In genomic region chr5:181231444-181231843, GRCh38 we compare ENCODE assay signal across 14 cellular contexts.
"Had no signal": no experiment of that assay in that cellular context is flagged by ENCODE, and none has a peak within 500 bp of the region (broad histone marks: within the 10 kb centered on the region; RNA-seq: fewer than 3 reads in every experiment).

No MANE protein-coding gene starts in this region.

- H3K36me3 ChIP-seq: ovary had no signal

- DNase-seq: activated CD4-positive, alpha-beta T cell treated with anti-CD3 and anti-CD28 coated beads, Interleukin-2, amount 50 U/mL, for 4 hours; effector CD8-positive, alpha-beta T cell; gastrocnemius medialis; heart right ventricle; islet precursor cell; nephron progenitor cell; ovary; stimulated activated CD4-positive, alpha-beta T cell treated with anti-CD3 and anti-CD28 coated beads, Interleukin-4, amount 100 ng/mL, for 1 hour; stimulated activated CD8-positive, alpha-beta memory T cell treated with anti-CD3 and anti-CD28 coated beads, Interleukin-4, amount 100 ng/mL, for 48 hours; stimulated activated naive CD8-positive, alpha-beta T cell treated with anti-CD3 and anti-CD28 coated beads, Interleukin-15, amount 100 ng/mL, for 72 hours; testis had no signal

- H3K4me1 Mint-ChIP-seq: nephron progenitor cell had no signal

- H3K4me3 Mint-ChIP-seq: nephron progenitor cell; stimulated activated naive CD8-positive, alpha-beta T cell treated with anti-CD3 and anti-CD28 coated beads, Interleukin-15, amount 100 ng/mL, for 72 hours had no signal

- H3K27ac ChIP-seq: epithelial cell of prostate, gastrocnemius medialis, heart right ventricle, left lung, ovary, testis had no signal

- H3K27ac Mint-ChIP-seq: activated T-helper 2 cell treated with anti-CD3 and anti-CD28 coated beads, Interferon-gamma antibody, Interleukin-2, Interleukin-4, amounts not matched to agents 10 μg/mL and 5 μg/mL and 100 μg/mL, durations not matched to agents 14 hours and 24 hours and 36 hours had no signal

- H3K4me1 ChIP-seq: left lung, testis had no signal

- H3K27me3 Mint-ChIP-seq: stimulated activated naive CD8-positive, alpha-beta T cell treated with anti-CD3 and anti-CD28 coated beads, Interleukin-15, amount 100 ng/mL, for 72 hours had no signal

- H3K9me3 ChIP-seq: gastrocnemius medialis, heart right ventricle, left lung, ovary, testis had no signal

- H3K9me3 Mint-ChIP-seq: activated T-helper 2 cell treated with anti-CD3 and anti-CD28 coated beads, Interferon-gamma antibody, Interleukin-2, Interleukin-4, amounts not matched to agents 10 μg/mL and 5 μg/mL and 100 μg/mL, durations not matched to agents 14 hours and 24 hours and 36 hours; nephron progenitor cell; stimulated activated naive CD8-positive, alpha-beta T cell treated with anti-CD3 and anti-CD28 coated beads, Interleukin-15, amount 100 ng/mL, for 72 hours had no signal

- H3K4me3 ChIP-seq: gastrocnemius medialis, heart right ventricle, left lung, ovary, testis had no signal

- ATAC-seq: gastrocnemius medialis; heart right ventricle; left lung; stimulated activated naive CD8-positive, alpha-beta T cell treated with anti-CD3 and anti-CD28 coated beads, Interleukin-15, amount 100 ng/mL, for 72 hours had no signal

- H3K27me3 ChIP-seq: gastrocnemius medialis, heart right ventricle, left lung, ovary, testis had no signal
